Comparison of ENCODE assay signal across 9 cellular contexts in the genomic region with DNA sequence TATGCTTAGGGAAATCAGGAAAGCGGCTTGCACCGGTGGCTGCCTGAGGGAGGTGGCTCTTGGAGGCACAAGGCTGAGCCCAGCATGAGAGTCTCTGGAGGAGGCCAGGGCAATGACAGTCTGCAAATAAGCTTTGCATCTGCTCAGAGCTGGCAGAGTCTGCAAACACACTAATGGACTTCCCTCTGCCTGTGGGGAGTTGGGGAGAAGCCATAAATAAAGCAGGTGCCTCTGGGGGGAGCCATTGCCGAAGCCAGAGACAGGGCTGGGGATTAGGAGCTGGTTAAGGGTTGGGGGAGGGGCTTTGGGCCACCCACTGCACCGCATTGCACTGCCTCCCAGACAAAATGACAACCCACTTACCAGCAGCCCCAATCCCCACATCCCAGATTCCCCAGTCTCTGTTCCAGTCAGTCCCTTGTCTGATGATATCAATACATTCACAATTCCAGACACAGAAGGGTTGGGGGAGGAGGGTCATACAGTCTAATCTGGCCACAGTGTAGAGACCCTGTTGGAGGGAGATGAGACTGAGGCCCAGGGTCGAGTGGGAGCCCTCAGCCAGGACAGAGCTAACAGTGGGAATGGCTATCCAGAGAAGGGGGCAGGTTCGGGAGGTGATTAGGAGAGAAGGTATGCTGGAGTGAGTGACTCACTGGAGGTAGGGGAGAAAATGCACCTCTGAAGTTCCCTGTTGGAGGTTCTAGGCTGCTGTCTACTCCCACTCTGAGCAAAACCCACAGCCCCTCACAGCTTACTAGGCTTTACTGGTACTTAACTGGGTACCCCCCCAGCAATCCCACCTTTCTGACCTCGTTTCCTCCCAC. TPM values are rescaled to one million over a fixed set of nuclear protein-coding genes. Genes with fewer than 3 reads are reported as not detected.
DNase-seq lines count a peak whose midpoint lies in the region; ATAC-seq and TF ChIP-seq lines count a peak whose summit lies in the region.
"Had no signal": no experiment of that assay in that cellular context is flagged by ENCODE, and none has a peak within 500 bp of the region (broad histone marks: within the 10 kb centered on the region; RNA-seq: fewer than 3 reads in every experiment).

No MANE protein-coding gene starts in this region.

- H3K4me1 Mint-ChIP-seq in memory B cell, result peaks cover 56% of the 10 kb centered on the region

- POLR2A ChIA-PET in PC-3 (lab: Charles Lee; ENCODE audit: unreplicated experiment), result no interaction called here

- no TSS peak for BruUV-seq in PC-3 (replicated peaks; lab: Mats Ljungman, UMichigan)

- no peak overlapping the region for H3K4me2 ChIP-seq in Loucy (ENCODE audit: low read depth, low read length, poor library complexity, severe bottlenecking)
- H3K4me2 ChIP-seq in PC-3 (ENCODE audit: low read length), result no peak overlapping the region

- no peaks in the 10 kb centered on the region for H4K20me1 ChIP-seq in Loucy (ENCODE audit: insufficient read depth, low read length, poor library complexity, severe bottlenecking)
- no peaks in the 10 kb centered on the region for H4K20me1 ChIP-seq in PC-3 (ENCODE audit: low read length)

- H3F3A ChIP-seq in Loucy (ENCODE audit: low read depth), result no peaks in the 10 kb centered on the region
- no peaks in the 10 kb centered on the region for H3F3A ChIP-seq in PC-3 (ENCODE audit: low read length, unreplicated experiment)

- H3K79me2 ChIP-seq in Loucy (ENCODE audit: insufficient read depth, low read length), result no peaks in the 10 kb centered on the region
- H3K79me2 ChIP-seq in PC-3 (ENCODE audit: low read length), result no peaks in the 10 kb centered on the region

- no peaks in the 10 kb centered on the region for H3K27me3 ChIP-seq in Loucy (ENCODE audit: insufficient read depth, low read length, poor library complexity, severe bottlenecking)
- H3K27me3 ChIP-seq in PC-3 (ENCODE audit: low read length), result no peaks in the 10 kb centered on the region
- no peaks in the 10 kb centered on the region for H3K27me3 ChIP-seq in MG63

- H3K36me3 Mint-ChIP-seq in memory B cell, result peaks cover 22% of the 10 kb centered on the region

- no peaks in the 10 kb centered on the region for H3K27me3 Mint-ChIP-seq in memory B cell

- H3K9ac ChIP-seq in Loucy (ENCODE audit: low read depth, low read length, poor library complexity, severe bottlenecking) (no peak overlapping the region), PC-3 (ENCODE audit: low read length) (no peak overlapping the region)

- DNase-seq in GM10266 (ENCODE audit: extremely low spot score), result peak; percentile 66
- peak; percentile 48 for DNase-seq in PC-3
- no peak for DNase-seq in memory B cell (ENCODE audit: low spot score in 2 of 2)
- DNase-seq in MG63, result no peak

- H3K27ac ChIP-seq in PC-3 (ENCODE audit: low read length), result no peak overlapping the region

- H3K27ac Mint-ChIP-seq in memory B cell, result peak overlapping the region; percentile 73

- no peaks in the 10 kb centered on the region for H3K9me3 Mint-ChIP-seq in memory B cell

- ATAC-seq in PC-3, result peak; percentile 37; the same call in 1 of the 2 replicates
- peak; percentile 38 for ATAC-seq in memory B cell (ENCODE audit: low read depth)
- ATAC-seq in HG02970 (IDR thresholded peaks at IDR 0.05; ENCODE audit: low FRiP score, unreplicated experiment), result no peak
- ATAC-seq in HG03378 (IDR thresholded peaks at IDR 0.05; ENCODE audit: unreplicated experiment), result no peak
- ATAC-seq in GM21786 (IDR thresholded peaks at IDR 0.05; ENCODE audit: unreplicated experiment), result no peak

- H3K4me3 Mint-ChIP-seq in memory B cell, result peak overlapping the region; percentile 21

- H3K4me3 ChIP-seq in Loucy (ENCODE audit: low read length, poor library complexity, severe bottlenecking) (no peak overlapping the region), PC-3 (ENCODE audit: low read length) (no peak overlapping the region), MG63 (no peak overlapping the region)

- H2AFZ ChIP-seq in Loucy (ENCODE audit: low read length) (no peak overlapping the region), PC-3 (ENCODE audit: low read length) (no peak overlapping the region)

- H3K4me1 ChIP-seq in Loucy (ENCODE audit: insufficient read depth, low read length, poor library complexity, severe bottlenecking) (no peaks in the 10 kb centered on the region), PC-3 (ENCODE audit: insufficient read depth, low read length) (peaks cover 22% of the 10 kb centered on the region)

- intact Hi-C loops in PC-3 (cut with micrococcal nuclease), result no loop called here

- no peaks in the 10 kb centered on the region for H3K9me2 ChIP-seq in Loucy (replicated peaks; ENCODE audit: low read depth, low read length)
- H3K9me2 ChIP-seq in PC-3 (replicated peaks; ENCODE audit: low read length), result no peaks in the 10 kb centered on the region

- no peaks in the 10 kb centered on the region for H3K9me3 ChIP-seq in Loucy (ENCODE audit: insufficient read depth, low read depth, low read length)
- H3K9me3 ChIP-seq in PC-3 (ENCODE audit: low read length), result no peaks in the 10 kb centered on the region
- no peaks in the 10 kb centered on the region for H3K9me3 ChIP-seq in MG63

- H3K36me3 ChIP-seq in Loucy (ENCODE audit: insufficient read depth, low read length), result no peaks in the 10 kb centered on the region
- H3K36me3 ChIP-seq in PC-3 (ENCODE audit: low read depth, low read length), result no peaks in the 10 kb centered on the region
- no peaks in the 10 kb centered on the region for H3K36me3 ChIP-seq in MG63

- CTCF ChIA-PET in PC-3 (lab: Charles Lee), result interaction anchor here (0.7 kb wide), 1 partner anchor 330 kb away, joined by 6 read pairs; no protein-coding TSS in a partner anchor

- TF ChIP-seq CTCF in GM10266 (IDR thresholded peaks at IDR 0.05; ENCODE audit: control insufficient read depth, insufficient read depth, low read depth, missing control alignments) (peak; percentile 52), Loucy (conservative IDR thresholded peaks at IDR 0.05; ENCODE audit: low read length) (peak; percentile 58), PC-3 (conservative IDR thresholded peaks at IDR 0.05; ENCODE audit: low read depth, low read length) (peak; percentile 35)

RNA-seq across cellular contexts. Expression of gene PAX5, which starts 53.7 kb away (rescaled TPM):
- total RNA-seq in PC-3 (2014; rRNA removed), result 0.52 TPM in 1 of 2 replicates, not detected in the other
- total RNA-seq in MG63 (2014; rRNA removed; shearing (Covaris generic); ENCODE audit: low replicate concordance), result not detected in 2 replicates
- total RNA-seq: fibroblast of lung had no signal

Comparison
In these comparisons a context has a peak if more than half of its experiments do, and no peak if none do; other contexts are left out.
1. DNase-seq: peak in GM10266 (single experiment) and PC-3 (single experiment); none in memory B cell (0 of 2) and MG63 (single experiment).
2. ATAC-seq: peak in PC-3 (single experiment) and memory B cell (single experiment); none in HG02970 (single experiment), HG03378 (single experiment) and GM21786 (single experiment).
3. Peak in every context shown above with its lines, with median percentiles within 50 percentile points of each other: CTCF ChIP-seq.